ENCODE assay signal across 16 cellular contexts in the genomic region with DNA sequence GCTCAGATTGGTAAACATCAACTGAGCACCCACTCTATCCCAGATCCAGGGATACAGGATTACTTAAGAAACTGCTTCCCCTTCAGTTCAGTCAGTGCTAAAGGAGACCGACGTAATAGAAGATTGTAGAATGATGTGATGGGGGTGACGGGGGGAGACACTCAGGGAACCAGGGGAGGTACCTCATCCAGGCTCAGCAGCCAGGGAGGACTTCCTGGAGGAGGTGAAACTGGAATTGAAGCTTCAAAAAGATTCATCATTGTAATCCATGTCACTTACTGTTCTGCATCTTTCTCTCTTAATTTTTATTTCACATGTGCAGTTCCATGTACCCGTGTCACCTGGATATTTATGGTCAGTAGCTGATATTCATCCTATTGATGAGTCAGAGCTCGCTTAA. TPM values are rescaled to one million over a fixed set of nuclear protein-coding genes. Genes with fewer than 3 reads are reported as not detected.
DNase-seq lines count a peak whose midpoint lies in the region; ATAC-seq, FAIRE-seq and TF ChIP-seq lines count a peak whose summit lies in the region.
"Had no signal": no experiment of that assay in that cellular context is flagged by ENCODE, and none has a peak within 500 bp of the region (broad histone marks: within the 10 kb centered on the region; RNA-seq: fewer than 3 reads in every experiment).

No MANE protein-coding gene starts in this region.

- 97% methylated on average over 5 of the region's 5 CpGs for WGBS in A549 (ENCODE audit: missing lambda C conversion rate)

- no peak overlapping the region for H3K4me3 Mint-ChIP-seq in T-helper 17 cell
- no peak overlapping the region for H3K4me3 Mint-ChIP-seq in brain
- H3K4me3 Mint-ChIP-seq in neural crest cell, result no peak overlapping the region
- H3K4me3 Mint-ChIP-seq in mesothelial cell of epicardium, result no peak overlapping the region
- H3K4me3 Mint-ChIP-seq: CD8-positive, alpha-beta memory T cell; GM23338 had no signal

- DNase-seq in A549 (ENCODE audit: low read depth in 1 of 2, low spot score in 1 of 2), result no peak
- no peak for DNase-seq in T-helper 17 cell
- no peak for DNase-seq in neural crest cell (ENCODE audit: low read depth, low spot score)
- DNase-seq in mesothelial cell of epicardium (ENCODE audit: low spot score in 2 of 2, unreplicated experiment in 2 of 2), result no peak
- DNase-seq in head of caudate nucleus, result no peak
- no peak for DNase-seq in SIG-M5 (lab: John Stamatoyannopoulos, UW)
- DNase-seq: AML-193; CD8-positive, alpha-beta memory T cell; DMS79; H7 had no signal

- TF ChIP-seq CTCF in A549 (IDR thresholded peaks at IDR 0.05), result no peak
- TF ChIP-seq CTCF in brain (conservative IDR thresholded peaks at IDR 0.05), result no peak
- no peak for TF ChIP-seq CTCF in neural crest cell (conservative IDR thresholded peaks at IDR 0.05)
- no peak for TF ChIP-seq CTCF in mesothelial cell of epicardium (IDR thresholded peaks at IDR 0.05; ENCODE audit: unreplicated experiment)

- H3K36me3 Mint-ChIP-seq in T-helper 17 cell (ENCODE audit: low read depth) (no peaks in the 10 kb centered on the region), brain (no peaks in the 10 kb centered on the region), neural crest cell (ENCODE audit: low read depth) (no peaks in the 10 kb centered on the region), mesothelial cell of epicardium (peaks cover 4% of the 10 kb centered on the region)

- ATAC-seq in A549 (no peak), T-helper 17 cell (no peak)
- ATAC-seq: GM12878, GM23338 had no signal

- intact Hi-C loops in head of caudate nucleus (cut with DNase I), result loop anchor here (10.0 kb wide), 1 partner anchor 58 kb away; the partner anchor contains the start of gene ZC3H7B

- no peak overlapping the region for H3K4me2 ChIP-seq in A549
- H3K4me2 ChIP-seq: BLaER1, GM23338 had no signal

- TF ChIP-seq POLR2A in A549 (IDR thresholded peaks at IDR 0.05; ENCODE audit: low read length), result no peak

- no peak overlapping the region for H3K4me3 ChIP-seq in A549
- H3K4me3 ChIP-seq: BLaER1, GM12878, GM23338 had no signal

- H3K27me3 Mint-ChIP-seq in T-helper 17 cell (no peaks in the 10 kb centered on the region), brain (no peaks in the 10 kb centered on the region), neural crest cell (ENCODE audit: low read depth) (no peaks in the 10 kb centered on the region), mesothelial cell of epicardium (ENCODE audit: low read depth) (no peaks in the 10 kb centered on the region)
- H3K27me3 Mint-ChIP-seq: CD8-positive, alpha-beta memory T cell had no signal

- H3K27ac Mint-ChIP-seq in T-helper 17 cell (peak overlapping the region; percentile 21), brain (peak overlapping the region; percentile 24 to 91 (median 68)), neural crest cell (ENCODE audit: unreplicated experiment) (peak overlapping the region; percentile 68), mesothelial cell of epicardium (no peak overlapping the region)
- H3K27ac Mint-ChIP-seq: GM23338 had no signal

- POLR2A ChIA-PET in A549 (lab: Yijun Ruan, JAX), result no interaction called here

- CTCF ChIA-PET in A549 (lab: Yijun Ruan, JAX), result no interaction called here

- no peak overlapping the region for H3K27ac ChIP-seq in A549
- H3K27ac ChIP-seq: 22Rv1, BLaER1 had no signal

- TF ChIP-seq RAD21 in A549 (conservative IDR thresholded peaks at IDR 0.05 in 1 of 2, IDR thresholded peaks at IDR 0.05 in 1 of 2), result no peak

- no peak for TF ChIP-seq EP300 in A549 (IDR thresholded peaks at IDR 0.05)

- H3K4me1 Mint-ChIP-seq in T-helper 17 cell, result peaks cover 3% of the 10 kb centered on the region
- peaks cover 27% of the 10 kb centered on the region for H3K4me1 Mint-ChIP-seq in brain
- H3K4me1 Mint-ChIP-seq in neural crest cell, result peaks cover 5% of the 10 kb centered on the region
- peaks cover 22% of the 10 kb centered on the region for H3K4me1 Mint-ChIP-seq in mesothelial cell of epicardium

- no peaks in the 10 kb centered on the region for H3K9me3 ChIP-seq in A549
- H3K9me3 ChIP-seq in T-helper 17 cell (ENCODE audit: control insufficient read depth, low read length, poor library complexity, severe bottlenecking), result no peaks in the 10 kb centered on the region
- H3K9me3 ChIP-seq: BLaER1 had no signal

- no peak for FAIRE-seq in A549 (lab: Jason Lieb, UNC)
- FAIRE-seq: GM12878, GM18507 had no signal

- H3K4me1 ChIP-seq in A549, result peaks cover 19% of the 10 kb centered on the region

- no peaks in the 10 kb centered on the region for H3K9me3 Mint-ChIP-seq in brain
- no peaks in the 10 kb centered on the region for H3K9me3 Mint-ChIP-seq in neural crest cell
- H3K9me3 Mint-ChIP-seq in mesothelial cell of epicardium, result no peaks in the 10 kb centered on the region
- H3K9me3 Mint-ChIP-seq: CD8-positive, alpha-beta memory T cell; GM23338 had no signal

TF ChIP-seq in A549, 52 proteins besides CTCF, POLR2A, EP300 and RAD21:
- TF ChIP-seq, protein P1, sequence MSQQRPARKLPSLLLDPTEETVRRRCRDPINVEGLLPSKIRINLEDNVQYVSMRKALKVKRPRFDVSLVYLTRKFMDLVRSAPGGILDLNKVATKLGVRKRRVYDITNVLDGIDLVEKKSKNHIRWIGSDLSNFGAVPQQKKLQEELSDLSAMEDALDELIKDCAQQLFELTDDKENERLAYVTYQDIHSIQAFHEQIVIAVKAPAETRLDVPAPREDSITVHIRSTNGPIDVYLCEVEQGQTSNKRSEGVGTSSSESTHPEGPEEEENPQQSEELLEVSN (IDR thresholded peaks at IDR 0.05; ENCODE audit: borderline replicate concordance, low read depth), result no peak
- TF ChIP-seq BCL3 (IDR thresholded peaks at IDR 0.05) (no peak), ZFP36 (IDR thresholded peaks at IDR 0.05; ENCODE audit: borderline replicate concordance, partially characterized antibody) (peak; percentile 59), KDM1A (IDR thresholded peaks at IDR 0.05; ENCODE audit: low read depth) (no peak), CHD4 (IDR thresholded peaks at IDR 0.05; ENCODE audit: borderline replicate concordance) (no peak), RARB (CRISPR knock-in tag; IDR thresholded peaks at IDR 0.05) (no peak)

RNA-seq across cellular contexts. Expression of gene TEF, which starts 19.1 kb away (rescaled TPM):
- 2.8 and 4.3 TPM in 2 replicates for polyA plus RNA-seq in A549 (2011; rRNA removed)
- polyA plus RNA-seq in A549 (2012; cell fraction: cytosol; rRNA removed), result 0.83 and 1.6 TPM in 2 replicates
- 1.2 and 1.3 TPM in 2 replicates for polyA plus RNA-seq in A549 (2012; cell fraction: nucleus; rRNA removed)
- 1.1 to 1.7 TPM (median 1.4 TPM) in 3 replicates for polyA plus RNA-seq in A549 (2017; fragmentation: RNase III; extraction: RNeasy Plus Mini Kit Qiagen cat#74134 plus additional on column Dnase treatment)
- polyA minus RNA-seq in A549 (2011; rRNA and poly(A)+ RNA removed), result 7.7 and 14.6 TPM in 2 replicates
- 1 to 10 TPM; 4.8 to 7.4 TPM for total RNA-seq in T-helper 17 cell
- polyA plus RNA-seq in brain (ENCODE audit: insufficient read depth, low read depth, low replicate concordance), result 27.3 TPM
- 9.3 and 13.6 TPM in 2 replicates for total RNA-seq in neural crest cell
- 10.4 to 10.5 TPM (median 10.4 TPM) in 3 replicates for total RNA-seq in mesothelial cell of epicardium
